In the genomic region with DNA sequence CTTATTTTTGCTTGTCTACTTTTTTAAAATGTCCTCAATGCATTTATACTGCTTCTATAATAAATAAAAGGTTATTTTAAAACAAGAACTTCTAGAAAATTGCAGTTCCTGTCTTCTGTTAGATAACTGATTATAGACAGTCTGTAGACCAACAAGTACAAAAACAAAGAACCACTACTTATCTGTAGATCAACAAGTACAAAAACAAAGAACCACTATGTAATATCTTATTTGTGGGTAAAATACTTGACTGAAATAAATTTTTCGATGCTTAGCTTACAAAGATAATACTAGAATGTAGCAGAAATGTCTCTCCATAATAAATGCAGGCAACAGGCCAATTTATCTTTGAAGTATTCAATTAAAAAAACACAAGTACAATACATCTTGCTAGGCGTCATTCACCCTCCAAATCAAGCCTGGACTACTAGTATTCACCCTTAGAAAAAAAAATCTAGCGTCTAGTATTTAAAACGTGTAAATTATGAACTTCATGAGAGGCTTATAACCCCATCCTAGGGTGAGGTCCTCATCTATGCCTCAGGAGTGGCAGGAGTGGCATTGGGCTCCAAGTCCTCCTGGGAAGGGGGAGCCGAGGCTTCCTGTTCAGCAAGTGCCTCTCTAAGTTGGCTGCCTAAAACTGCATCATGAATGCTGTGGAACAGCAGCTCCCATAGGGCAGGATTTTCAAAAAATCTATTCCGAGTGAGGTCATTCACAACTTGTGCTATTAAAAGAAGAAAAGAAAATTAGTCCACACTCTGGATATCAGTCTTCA, we compare ENCODE assay signal across 1 cellular context.
A peak's percentile ranks its signal among the peaks of the same experiment; 100 is the strongest.
TF ChIP-seq lines count a peak whose summit lies in the region.

No MANE protein-coding gene starts in this region.

TF ChIP-seq in K562, 482 proteins besides CTCF, POLR2A, EP300 and RAD21:
- peak; percentile 30; the same call in 1 of the 2 replicates for TF ChIP-seq SOX6 (IDR thresholded peaks at IDR 0.05)
- no peak for TF ChIP-seq SIX5 (IDR thresholded peaks at IDR 0.05; ENCODE audit: borderline replicate concordance in 1 of 2, insufficient read depth in 1 of 2, low read depth in 1 of 2, low read length in 2 of 2)
TF ChIP-seq in K562: peak in this region for 1.
